Comparison of ENCODE assay signal across 26 cellular contexts in genomic region chr20:45047581-45048119, GRCh38. TPM values are rescaled to one million over a fixed set of nuclear protein-coding genes. Genes with fewer than 3 reads are reported as not detected.
DNase-seq lines count a peak whose midpoint lies in the region; ATAC-seq and TF ChIP-seq lines count a peak whose summit lies in the region.
"Had no signal": no experiment of that assay in that cellular context is flagged by ENCODE, and none has a peak within 500 bp of the region (broad histone marks: within the 10 kb centered on the region; RNA-seq: fewer than 3 reads in every experiment).

No MANE protein-coding gene starts in this region.

- no peak for DNase-seq in CD8-positive, alpha-beta memory T cell
- DNase-seq in EL: peak; percentile 43
- DNase-seq in memory B cell (ENCODE audit: low spot score in 2 of 2): no peak
- DNase-seq in left ventricle myocardium inferior: no peak
- DNase-seq in Caco-2: no peak
- DNase-seq: activated B cell treated with CpG ODN at 0.5 μM for 24 hours; activated CD4-positive, alpha-beta T cell treated with anti-CD3 and anti-CD28 coated beads, Interleukin-2, amount 50 U/mL, for 48 hours; DMS 273 treated with DMSO at 0.1 percent for 48 hours; gastrocnemius medialis; midbrain; NCI-H1694; NCI-H226; NCI-H82; sigmoid colon; stimulated activated CD4-positive, alpha-beta T cell treated with anti-CD3 and anti-CD28 coated beads, Interleukin-15, amount 100 ng/mL, for 24 hours; stomach; T1000 had no signal

- TF ChIP-seq CTCF in left ventricle myocardium inferior (IDR thresholded peaks at IDR 0.05; ENCODE audit: borderline replicate concordance) (no peak), Caco-2 (IDR thresholded peaks at IDR 0.05; ENCODE audit: insufficient read depth in 1 of 2, low read depth in 1 of 2, low read length in 1 of 2, severe bottlenecking in 1 of 2, unreplicated experiment in 1 of 2) (no peak)

- peaks cover 63 to 82% (median 80%) of the 10 kb centered on the region in 3 donors for H3K4me1 Mint-ChIP-seq in CD8-positive, alpha-beta memory T cell
- H3K4me1 Mint-ChIP-seq in memory B cell (peaks cover 36% of the 10 kb centered on the region), Caco-2 (ENCODE audit: low read depth, unreplicated experiment) (no peaks in the 10 kb centered on the region)

- peaks cover 61% of the 10 kb centered on the region for H3K4me1 ChIP-seq in CD8-positive, alpha-beta memory T cell (ENCODE audit: insufficient read depth, low read length)
- H3K4me1 ChIP-seq in left ventricle myocardium inferior (peaks cover 44% of the 10 kb centered on the region), Caco-2 (no peaks in the 10 kb centered on the region)

- H3K9me3 ChIP-seq in CD8-positive, alpha-beta memory T cell (ENCODE audit: low read length): no peaks in the 10 kb centered on the region
- H3K9me3 ChIP-seq in left ventricle myocardium inferior (replicated peaks): no peaks in the 10 kb centered on the region
- no peaks in the 10 kb centered on the region for H3K9me3 ChIP-seq in Caco-2
- H3K9me3 ChIP-seq: esophagus muscularis mucosa, gastrocnemius medialis, sigmoid colon, stomach, tibial nerve had no signal

- peaks cover 8% of the 10 kb centered on the region for H3K36me3 ChIP-seq in CD8-positive, alpha-beta memory T cell (ENCODE audit: insufficient read depth, low read length)
- H3K36me3 ChIP-seq in left ventricle myocardium inferior (no peaks in the 10 kb centered on the region), Caco-2 (ENCODE audit: control insufficient read depth, insufficient read depth, low read length) (no peaks in the 10 kb centered on the region)
- H3K36me3 ChIP-seq: esophagus muscularis mucosa, gastrocnemius medialis, sigmoid colon, tibial nerve had no signal

- no peaks in the 10 kb centered on the region for H3K9me3 Mint-ChIP-seq in CD8-positive, alpha-beta memory T cell
- H3K9me3 Mint-ChIP-seq in memory B cell (no peaks in the 10 kb centered on the region), Caco-2 (ENCODE audit: unreplicated experiment) (no peaks in the 10 kb centered on the region)
- H3K9me3 Mint-ChIP-seq: activated B cell treated with CpG ODN at 0.5 μM for 24 hours had no signal

- H3K27ac ChIP-seq in CD8-positive, alpha-beta memory T cell (ENCODE audit: low read depth, low read length): no peak overlapping the region
- no peak overlapping the region for H3K27ac ChIP-seq in left ventricle myocardium inferior (replicated peaks)
- H3K27ac ChIP-seq: coronary artery, esophagus muscularis mucosa, gastrocnemius medialis, hepatocyte, sigmoid colon, stomach, tibial nerve had no signal

- H3K27me3 Mint-ChIP-seq in CD8-positive, alpha-beta memory T cell: no peaks in the 10 kb centered on the region
- H3K27me3 Mint-ChIP-seq in memory B cell (no peaks in the 10 kb centered on the region), Caco-2 (ENCODE audit: insufficient read depth, unreplicated experiment) (no peaks in the 10 kb centered on the region)
- H3K27me3 Mint-ChIP-seq: activated B cell treated with CpG ODN at 0.5 μM for 24 hours had no signal

- H3K36me3 Mint-ChIP-seq in CD8-positive, alpha-beta memory T cell: peaks cover 0 to 78% (median 20%) of the 10 kb centered on the region in 3 donors
- H3K36me3 Mint-ChIP-seq in memory B cell (peaks cover 22% of the 10 kb centered on the region), Caco-2 (ENCODE audit: insufficient read depth, unreplicated experiment) (peaks cover 18% of the 10 kb centered on the region)

- BruUV-seq in Caco-2 (replicated peaks; lab: Mats Ljungman, UMichigan): no TSS peak

- intact Hi-C loops in left ventricle myocardium inferior (cut with micrococcal nuclease) (no loop called here), Caco-2 (cut with micrococcal nuclease; ENCODE audit: unreplicated experiment) (no loop called here)

- H3K4me3 Mint-ChIP-seq in CD8-positive, alpha-beta memory T cell: peak overlapping the region in 1 of 7 donors; percentile 14
- H3K4me3 Mint-ChIP-seq in memory B cell (no peak overlapping the region), Caco-2 (ENCODE audit: unreplicated experiment) (no peak overlapping the region)
- H3K4me3 Mint-ChIP-seq: activated B cell treated with CpG ODN at 0.5 μM for 24 hours had no signal

- peak overlapping the region in 5 of 8 donors; percentile 18 to 95 (median 66) for H3K27ac Mint-ChIP-seq in CD8-positive, alpha-beta memory T cell
- H3K27ac Mint-ChIP-seq in memory B cell (peak overlapping the region; percentile 71), Caco-2 (ENCODE audit: unreplicated experiment) (no peak overlapping the region)

- POLR2A ChIA-PET in CD8-positive, alpha-beta memory T cell (lab: Charles Lee): no interaction called here
- POLR2A ChIA-PET in Caco-2 (lab: Charles Lee): no interaction called here

- H3K27me3 ChIP-seq in CD8-positive, alpha-beta memory T cell (ENCODE audit: insufficient read depth, low read length, poor library complexity, severe bottlenecking): no peaks in the 10 kb centered on the region
- H3K27me3 ChIP-seq in left ventricle myocardium inferior (ENCODE audit: low read depth): no peaks in the 10 kb centered on the region
- no peaks in the 10 kb centered on the region for H3K27me3 ChIP-seq in Caco-2 (replicated peaks; ENCODE audit: control insufficient read depth, insufficient read depth, low read length)
- H3K27me3 ChIP-seq: esophagus muscularis mucosa, gastrocnemius medialis, hepatocyte, sigmoid colon, stomach, tibial nerve had no signal

- CTCF ChIA-PET in CD8-positive, alpha-beta memory T cell (lab: Charles Lee): no interaction called here
- CTCF ChIA-PET in Caco-2 (lab: Charles Lee): interaction anchor here (1.6 kb wide), 1 partner anchor 48 kb away, joined by 6 read pairs; no protein-coding TSS in a partner anchor

- ATAC-seq in SK-N-SH treated with all-trans-retinoic acid at 6 μM for 48 hours (no peak), memory B cell (ENCODE audit: low read depth) (no peak), HG03565 (IDR thresholded peaks at IDR 0.05; ENCODE audit: unreplicated experiment) (no peak)
- ATAC-seq: gastrocnemius medialis, left lobe of liver had no signal

- no peak overlapping the region for H3K4me3 ChIP-seq in CD8-positive, alpha-beta memory T cell (ENCODE audit: low read length)
- H3K4me3 ChIP-seq in left ventricle myocardium inferior: no peak overlapping the region
- H3K4me3 ChIP-seq in Caco-2 (ENCODE audit: low read depth, low read length): no peak overlapping the region
- H3K4me3 ChIP-seq: coronary artery, esophagus muscularis mucosa, gastrocnemius medialis, hepatocyte, sigmoid colon, stomach, tibial nerve had no signal

TF ChIP-seq in SK-N-SH treated with all-trans-retinoic acid at 6 μM for 48 hours, 23 proteins besides CTCF, POLR2A, EP300 and RAD21:
- no peak for TF ChIP-seq ZFP30 (CRISPR knock-in tag; IDR thresholded peaks at IDR 0.05)
- peak; percentile 26; the same call in 1 of the 2 replicates for TF ChIP-seq ISL1 (CRISPR knock-in tag; IDR thresholded peaks at IDR 0.05)
TF ChIP-seq in SK-N-SH treated with all-trans-retinoic acid at 6 μM for 48 hours: peak in this region for 1.

RNA-seq across cellular contexts. Expression of gene KCNS1, which starts 53.3 kb away (rescaled TPM):
- total RNA-seq in CD8-positive, alpha-beta memory T cell: under 1 TPM; 0.16 to 0.28 TPM
- polyA plus RNA-seq in CD8-positive, alpha-beta memory T cell: not detected
- total RNA-seq in left ventricle myocardium inferior: 0.14 TPM
- total RNA-seq in Caco-2 (2022): 0.09 TPM in 1 of 2 replicates, not detected in the other
- total RNA-seq: activated B cell treated with CpG ODN at 0.5 μM for 24 hours, gastrocnemius medialis, left lobe of liver, OCI-LY7, posterior vena cava, stomach had no signal
